8 cellular contexts compared by ENCODE assay signal in genomic region chr2:148674063-148675020, GRCh38. TPM values are rescaled to one million over a fixed set of nuclear protein-coding genes. Genes with fewer than 3 reads are reported as not detected.
DNase-seq lines count a peak whose midpoint lies in the region; ATAC-seq and TF ChIP-seq lines count a peak whose summit lies in the region.

No MANE protein-coding gene starts in this region.

- peak; percentile 36 for DNase-seq in activated naive CD4-positive, alpha-beta T cell treated with Interleukin-2 at 50 U/mL for 16 hours
- DNase-seq in activated naive CD4-positive, alpha-beta T cell (lab: John Stamatoyannopoulos, UW), result no peak
- peak; percentile 31 for DNase-seq in HuH-7.5 (ENCODE audit: low spot score)
- peak; percentile 52 for DNase-seq in activated CD4-positive, alpha-beta T cell treated with anti-CD3 and anti-CD28 coated beads for 36 hours
- DNase-seq in glutamatergic neuron, result no peak
- peak; percentile 26 for DNase-seq in stimulated activated naive CD8-positive, alpha-beta T cell treated with anti-CD3 and anti-CD28 coated beads, Interleukin-15, Interleukin-2, amounts not matched to agents 100 U/mL and 50 U/mL, for 24 hours
- no peak for DNase-seq in UCSD-AML1 (lab: John Stamatoyannopoulos, UW; ENCODE audit: unreplicated experiment)
- no peak for DNase-seq in Right ventricle myocardium superior

- ATAC-seq in activated CD4-positive, alpha-beta T cell treated with anti-CD3 and anti-CD28 coated beads for 36 hours, result peak; percentile 75
- ATAC-seq in stimulated activated naive CD8-positive, alpha-beta T cell treated with anti-CD3 and anti-CD28 coated beads, Interleukin-15, Interleukin-2, amounts not matched to agents 100 U/mL and 50 U/mL, for 24 hours, result peak; percentile 36
- no peak for ATAC-seq in Right ventricle myocardium superior (ENCODE audit: poor library complexity)

- POLR2A ChIA-PET in activated CD4-positive, alpha-beta T cell treated with anti-CD3 and anti-CD28 coated beads for 36 hours (lab: Charles Lee), result no interaction called here

- no peak overlapping the region for H3K4me3 Mint-ChIP-seq in activated CD4-positive, alpha-beta T cell treated with anti-CD3 and anti-CD28 coated beads for 36 hours
- no peak overlapping the region for H3K4me3 Mint-ChIP-seq in glutamatergic neuron (ENCODE audit: unreplicated experiment)

- peak overlapping the region; percentile 64 for H3K27ac Mint-ChIP-seq in activated CD4-positive, alpha-beta T cell treated with anti-CD3 and anti-CD28 coated beads for 36 hours
- H3K27ac Mint-ChIP-seq in glutamatergic neuron (ENCODE audit: unreplicated experiment), result no peak overlapping the region

- intact Hi-C loops in activated CD4-positive, alpha-beta T cell treated with anti-CD3 and anti-CD28 coated beads for 36 hours (cut with DNase I, micrococcal nuclease), result loop anchor here (1.0 kb wide), 3 partner anchors 26 to 71 kb away; no protein-coding TSS in a partner anchor
- intact Hi-C loops in Right ventricle myocardium superior (cut with DNase I), result no loop called here

- peaks cover 59% of the 10 kb centered on the region for H3K4me1 Mint-ChIP-seq in activated CD4-positive, alpha-beta T cell treated with anti-CD3 and anti-CD28 coated beads for 36 hours
- H3K4me1 Mint-ChIP-seq in glutamatergic neuron (ENCODE audit: low read depth, unreplicated experiment), result peaks cover 8% of the 10 kb centered on the region

- TF ChIP-seq CTCF in glutamatergic neuron (IDR thresholded peaks at IDR 0.05; ENCODE audit: partially characterized antibody, unreplicated experiment), result peak; percentile 70

- peaks cover 14% of the 10 kb centered on the region for H3K36me3 Mint-ChIP-seq in activated CD4-positive, alpha-beta T cell treated with anti-CD3 and anti-CD28 coated beads for 36 hours (ENCODE audit: low read depth)
- no peaks in the 10 kb centered on the region for H3K36me3 Mint-ChIP-seq in glutamatergic neuron (ENCODE audit: unreplicated experiment)

- CTCF ChIA-PET in activated CD4-positive, alpha-beta T cell treated with anti-CD3 and anti-CD28 coated beads for 36 hours (lab: Charles Lee), result interaction anchor here (0.6 to 1.8 kb wide), 5 partner anchors 8 to 545 kb away, joined by 3 to 6 read pairs (median 4); no protein-coding TSS in a partner anchor

- no peaks in the 10 kb centered on the region for H3K27me3 Mint-ChIP-seq in activated CD4-positive, alpha-beta T cell treated with anti-CD3 and anti-CD28 coated beads for 36 hours
- H3K27me3 Mint-ChIP-seq in glutamatergic neuron (ENCODE audit: unreplicated experiment), result no peaks in the 10 kb centered on the region

- peaks cover 6% of the 10 kb centered on the region for H3K9me3 Mint-ChIP-seq in activated CD4-positive, alpha-beta T cell treated with anti-CD3 and anti-CD28 coated beads for 36 hours (ENCODE audit: low read depth)
- peaks cover 1% of the 10 kb centered on the region for H3K9me3 Mint-ChIP-seq in glutamatergic neuron (ENCODE audit: unreplicated experiment)

RNA-seq across cellular contexts. Expression of gene EPC2, which starts 29.8 kb away (rescaled TPM):
- 10 to 100 TPM; 20.8 to 25.7 TPM for total RNA-seq in activated CD4-positive, alpha-beta T cell treated with anti-CD3 and anti-CD28 coated beads for 36 hours
- total RNA-seq in glutamatergic neuron (ENCODE audit: unreplicated experiment) (40.9 TPM), Right ventricle myocardium superior (18.5 TPM)

Comparison
In these comparisons a context has a peak if more than half of its experiments do, and no peak if none do; other contexts are left out.
1. DNase-seq: peak in activated naive CD4-positive, alpha-beta T cell treated with Interleukin-2 at 50 U/mL for 16 hours (single experiment), HuH-7.5 (single experiment), activated CD4-positive, alpha-beta T cell treated with anti-CD3 and anti-CD28 coated beads for 36 hours (single experiment) and stimulated activated naive CD8-positive, alpha-beta T cell treated with anti-CD3 and anti-CD28 coated beads, Interleukin-15, Interleukin-2, amounts not matched to agents 100 U/mL and 50 U/mL, for 24 hours (single experiment); none in activated naive CD4-positive, alpha-beta T cell (0 of 4), glutamatergic neuron (single experiment), UCSD-AML1 (single experiment) and Right ventricle myocardium superior (single experiment).